21 cellular contexts compared by ENCODE assay signal in the genomic region with DNA sequence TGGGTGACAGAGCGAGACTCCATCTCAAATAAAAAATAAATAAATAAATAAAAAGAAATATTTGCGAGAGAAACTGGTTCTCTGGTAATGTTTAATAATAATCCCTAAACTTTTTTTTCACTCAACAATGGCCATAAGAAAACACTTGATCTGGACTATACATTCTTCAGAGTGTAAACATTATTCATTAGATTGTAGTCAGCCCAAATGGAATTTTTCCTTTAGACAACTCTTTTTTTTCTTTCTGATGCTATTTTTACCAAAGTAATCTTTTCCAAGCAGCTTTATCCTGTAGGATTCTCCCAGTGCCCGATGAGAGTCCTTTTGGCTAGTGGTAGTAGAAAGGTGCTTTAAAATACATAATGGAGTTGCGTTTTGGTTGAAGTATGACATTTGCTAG.
"Had no signal": no experiment of that assay in that cellular context is flagged by ENCODE, and none has a peak within 500 bp of the region (broad histone marks: within the 10 kb centered on the region; RNA-seq: fewer than 3 reads in every experiment).

No MANE protein-coding gene starts in this region.

- ATAC-seq: foreskin keratinocyte; heart left ventricle; naive thymus-derived CD4-positive, alpha-beta T cell had no signal

- FAIRE-seq: islet of Langerhans had no signal

- H3K27me3 ChIP-seq: dorsolateral prefrontal cortex, foreskin keratinocyte, heart left ventricle, right atrium auricular region, sigmoid colon, stomach, transverse colon had no signal

- H3K4me1 ChIP-seq: right atrium auricular region, transverse colon had no signal

- DNase-seq: dorsolateral prefrontal cortex; effector CD8-positive, alpha-beta T cell; erythroblast; foreskin keratinocyte; heart left ventricle; hippocampal formation; kidney glomerular epithelial cell; naive thymus-derived CD4-positive, alpha-beta T cell; nephron progenitor cell; posterior cingulate gyrus; sigmoid colon; stimulated activated CD4-positive, alpha-beta T cell treated with anti-CD3 and anti-CD28 coated beads, Interleukin-12 subunit alpha, Interleukin-12 subunit beta, amount 100 ng/mL, for 4 hours; stimulated activated naive CD4-positive, alpha-beta T cell; stomach; substantia nigra; transverse colon had no signal

- H3K4me3 ChIP-seq: coronary artery, dorsolateral prefrontal cortex, heart left ventricle, right atrium auricular region, sigmoid colon, skin epidermis, stomach, thoracic aorta, transverse colon had no signal

- H3K36me3 ChIP-seq: heart left ventricle, right atrium auricular region, sigmoid colon, stomach, thoracic aorta, transverse colon had no signal

- H3K27ac ChIP-seq: coronary artery, dorsolateral prefrontal cortex, foreskin keratinocyte, heart left ventricle, right atrium auricular region, sigmoid colon, skin epidermis, stomach, thoracic aorta, transverse colon had no signal

- H3K9me3 ChIP-seq: heart left ventricle, right atrium auricular region, sigmoid colon, stomach, thoracic aorta, transverse colon had no signal
